Comparison of ENCODE assay signal across 11 cellular contexts in the genomic region with DNA sequence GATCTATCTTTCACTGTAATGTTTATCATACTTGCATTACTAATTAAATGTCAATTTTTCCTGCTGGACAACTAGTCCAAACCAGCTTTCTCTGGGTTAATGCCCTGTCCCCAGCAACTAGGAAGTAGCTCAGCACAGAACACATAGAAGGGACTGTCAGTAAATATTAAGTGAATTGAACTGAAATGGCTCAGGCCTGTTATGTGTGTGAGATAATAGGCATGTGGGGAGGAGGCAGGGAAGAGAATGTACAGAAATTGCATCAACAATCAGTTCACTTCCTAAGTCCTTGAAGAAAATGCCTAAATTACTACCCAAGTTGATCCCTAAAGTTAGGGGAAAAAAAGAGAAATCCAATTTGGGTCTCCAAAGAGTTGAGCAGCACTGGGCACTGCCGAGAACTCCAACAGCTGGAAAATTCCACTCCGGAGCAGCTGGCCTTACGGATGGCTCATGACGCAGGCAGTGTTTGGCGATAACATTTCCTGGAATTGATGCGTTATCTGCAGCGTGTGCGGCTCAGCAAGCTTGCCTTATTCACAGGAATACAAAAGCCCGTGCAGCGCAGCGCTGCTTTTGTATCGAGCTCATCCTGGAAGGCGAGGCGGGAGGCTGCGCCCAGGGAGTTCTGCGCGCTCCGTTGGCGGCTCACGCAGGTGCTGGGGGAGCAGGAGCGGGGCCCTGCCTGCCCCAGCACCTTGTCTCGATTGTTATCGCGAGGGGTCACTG.
A peak's percentile ranks its signal among the peaks of the same experiment; 100 is the strongest.
DNase-seq lines count a peak whose midpoint lies in the region; ATAC-seq, FAIRE-seq and TF ChIP-seq lines count a peak whose summit lies in the region.
"Had no signal": no experiment of that assay in that cellular context is flagged by ENCODE, and none has a peak within 500 bp of the region (broad histone marks: within the 10 kb centered on the region; RNA-seq: fewer than 3 reads in every experiment).

No MANE protein-coding gene starts in this region.

- H3K27ac Mint-ChIP-seq in activated T-cell treated with anti-CD3 and anti-CD28 coated beads, Interleukin-2, amount 50 U/mL, for 24 hours: no peak overlapping the region
- H3K27ac Mint-ChIP-seq: CD14-positive monocyte, type B pancreatic cell had no signal

- H3K9me3 ChIP-seq in HepG2 (ENCODE audit: low read length) (no peaks in the 10 kb centered on the region), spleen (no peaks in the 10 kb centered on the region), ascending aorta (no peaks in the 10 kb centered on the region)

- no peak overlapping the region for H3K9ac ChIP-seq in HepG2 (ENCODE audit: insufficient read depth, low read depth, low read length)

- H3K4me3 ChIP-seq in dorsolateral prefrontal cortex (peak overlapping the region in 49 of 59 donors; percentile 1 to 55 (median 33)), HepG2 (replicated peaks in 1 of 3; ENCODE audit: insufficient read depth in 1 of 3, low read depth in 2 of 3, low read length in 3 of 3) (peak overlapping the region in 1 of 3 experiments; percentile 27; a peak in 3 of 6 replicates), spleen (peak overlapping the region in 3 of 8 donors; percentile 13 to 43 (median 23)), ascending aorta (no peak overlapping the region)

- peaks cover 0 to 16% (median 0%) of the 10 kb centered on the region in 45 donors for H3K27me3 ChIP-seq in dorsolateral prefrontal cortex
- H3K27me3 ChIP-seq in HepG2 (ENCODE audit: control insufficient read depth in 1 of 2, insufficient read depth in 2 of 2, low read length in 2 of 2): no peaks in the 10 kb centered on the region
- peaks cover 0 to 11% (median 0%) of the 10 kb centered on the region in 7 donors for H3K27me3 ChIP-seq in spleen (replicated peaks in 1 of 7)
- H3K27me3 ChIP-seq in ascending aorta: no peaks in the 10 kb centered on the region

- H3K36me3 Mint-ChIP-seq in activated T-cell treated with anti-CD3 and anti-CD28 coated beads, Interleukin-2, amount 50 U/mL, for 24 hours (ENCODE audit: low read depth): no peaks in the 10 kb centered on the region
- H3K36me3 Mint-ChIP-seq: CD14-positive monocyte, type B pancreatic cell had no signal

- CTCF ChIA-PET in HepG2 (lab: Yijun Ruan, JAX; ENCODE audit: low intra/inter-chr PET ratio, low total read pairs): no interaction called here

- TF ChIP-seq POLR2A in HepG2 (IDR thresholded peaks at IDR 0.05; ENCODE audit: insufficient read depth in 1 of 2, low read depth in 2 of 2, low read length in 2 of 2): no peak
- no peak for TF ChIP-seq POLR2A in spleen (IDR thresholded peaks at IDR 0.05)

- intact Hi-C loops in dorsolateral prefrontal cortex (cut with DNase I): no loop called here
- intact Hi-C loops in HepG2 (cut with micrococcal nuclease; ENCODE audit: unreplicated experiment): no loop called here
- intact Hi-C loops in spleen (cut with DNase I; ENCODE audit: low total_unique reads): no loop called here
- intact Hi-C loops in ascending aorta (cut with DNase I): no loop called here

- WGBS in HepG2 (ENCODE audit: low lambda C conversion rate): 20% methylated on average over 5 of the region's 24 CpGs
- 15 to 33% (median 21%) methylated on average over 21 to 24 of the region's 24 CpGs for WGBS in spleen, 5 donors

- FAIRE-seq in HepG2 (lab: Jason Lieb, UNC): no peak

- TF ChIP-seq EP300 in HepG2 (IDR thresholded peaks at IDR 0.05; ENCODE audit: low read depth in 2 of 2, low read length in 2 of 2) (no peak), HepG2 (CRISPR knock-in tag; IDR thresholded peaks at IDR 0.05; ENCODE audit: borderline replicate concordance) (no peak)

- no peaks in the 10 kb centered on the region for H3K4me1 ChIP-seq in HepG2 (ENCODE audit: insufficient read depth, low read length)
- peaks cover 0 to 12% (median 0%) of the 10 kb centered on the region in 6 donors for H3K4me1 ChIP-seq in spleen
- no peaks in the 10 kb centered on the region for H3K4me1 ChIP-seq in ascending aorta

- no peaks in the 10 kb centered on the region for H3K9me3 Mint-ChIP-seq in activated T-cell treated with anti-CD3 and anti-CD28 coated beads, Interleukin-2, amount 50 U/mL, for 24 hours
- H3K9me3 Mint-ChIP-seq: type B pancreatic cell had no signal

- H3K4me3 Mint-ChIP-seq in activated T-cell treated with anti-CD3 and anti-CD28 coated beads, Interleukin-2, amount 50 U/mL, for 24 hours: no peak overlapping the region
- H3K4me3 Mint-ChIP-seq: CD14-positive monocyte, type B pancreatic cell had no signal

- H3K79me2 ChIP-seq in HepG2 (ENCODE audit: insufficient read depth, low read length): no peaks in the 10 kb centered on the region

- no peaks in the 10 kb centered on the region for H4K20me1 ChIP-seq in HepG2 (ENCODE audit: insufficient read depth, low read length)

- BruUV-seq in HepG2 (replicated peaks; lab: Mats Ljungman, UMichigan): no TSS peak

- peak overlapping the region; percentile 56; the same call in 1 of the 2 replicates for H3K4me2 ChIP-seq in HepG2 (ENCODE audit: low read depth, low read length)

- H3K36me3 ChIP-seq in HepG2 (replicated peaks in 1 of 2; ENCODE audit: control insufficient read depth in 1 of 2, insufficient read depth in 2 of 2, low read length in 2 of 2) (no peaks in the 10 kb centered on the region), spleen (no peaks in the 10 kb centered on the region), ascending aorta (no peaks in the 10 kb centered on the region)

- ATAC-seq in HepG2: peak; percentile 43; the same call in 2 of the 3 replicates
- ATAC-seq in GM19328 (IDR thresholded peaks at IDR 0.05; ENCODE audit: unreplicated experiment): no peak
- ATAC-seq in GM18502 (IDR thresholded peaks at IDR 0.05; ENCODE audit: poor library complexity, unreplicated experiment): no peak

- POLR2A ChIA-PET in HepG2 (lab: Yijun Ruan, JAX): no interaction called here

- DNase-seq in NCI-H146 treated with DMSO at 0.1 percent for 48 hours (lab: John Stamatoyannopoulos, UW; ENCODE audit: unreplicated experiment): peak; percentile 17
- DNase-seq in dorsolateral prefrontal cortex: peak in 7 of 10 donors; percentile 3 to 54 (median 28)
- no peak for DNase-seq in HepG2 (ENCODE audit: low spot score)
- DNase-seq in spleen: no peak
- DNase-seq in activated T-cell treated with anti-CD3 and anti-CD28 coated beads, Interleukin-2, amount 50 U/mL, for 24 hours: no peak
- no peak for DNase-seq in ascending aorta (ENCODE audit: low spot score in 2 of 2)
- DNase-seq: HCEC 1CT had no signal

- H2AFZ ChIP-seq in HepG2 (ENCODE audit: low read length): no peak overlapping the region

- no peak for TF ChIP-seq CTCF in dorsolateral prefrontal cortex (IDR thresholded peaks at IDR 0.05 in 54 of 56, conservative IDR thresholded peaks at IDR 0.05 in 2 of 56; ENCODE audit: low read depth in 1 of 56, partially characterized antibody in 56 of 56)
- no peak for TF ChIP-seq CTCF in HepG2 (CRISPR knock-in tag; IDR thresholded peaks at IDR 0.05)
- no peak for TF ChIP-seq CTCF in spleen (IDR thresholded peaks at IDR 0.05 in 8 of 11, conservative IDR thresholded peaks at IDR 0.05 in 3 of 11)
- TF ChIP-seq CTCF in ascending aorta (IDR thresholded peaks at IDR 0.05): no peak

- in situ Hi-C loops in HepG2 (cut with HindIII; ENCODE audit: extremely low pct_ligation_motif_present, low pct_unique_long_range_greater_than_20kb): no loop called here

- no peak for TF ChIP-seq RAD21 in HepG2 (CRISPR knock-in tag; IDR thresholded peaks at IDR 0.05)

- H3K27me3 Mint-ChIP-seq in activated T-cell treated with anti-CD3 and anti-CD28 coated beads, Interleukin-2, amount 50 U/mL, for 24 hours: peaks cover 18% of the 10 kb centered on the region

- no peaks in the 10 kb centered on the region for H3K4me1 Mint-ChIP-seq in activated T-cell treated with anti-CD3 and anti-CD28 coated beads, Interleukin-2, amount 50 U/mL, for 24 hours (ENCODE audit: low read depth)
- H3K4me1 Mint-ChIP-seq: CD14-positive monocyte had no signal

- H3K27ac ChIP-seq in dorsolateral prefrontal cortex (no peak overlapping the region), HepG2 (ENCODE audit: extremely low read length, insufficient read depth, low read length) (no peak overlapping the region), spleen (peak overlapping the region in 5 of 8 donors; percentile 38 to 72 (median 50)), ascending aorta (no peak overlapping the region)

TF ChIP-seq in HepG2, 621 proteins besides CTCF, POLR2A, EP300 and RAD21 (continues in another document):
- TF ChIP-seq GABPB1 (CRISPR knock-in tag; IDR thresholded peaks at IDR 0.05): 0 out of 2 replicates have a peak, but pooled peaks have one; percentile 18
- TF ChIP-seq, protein P1, sequence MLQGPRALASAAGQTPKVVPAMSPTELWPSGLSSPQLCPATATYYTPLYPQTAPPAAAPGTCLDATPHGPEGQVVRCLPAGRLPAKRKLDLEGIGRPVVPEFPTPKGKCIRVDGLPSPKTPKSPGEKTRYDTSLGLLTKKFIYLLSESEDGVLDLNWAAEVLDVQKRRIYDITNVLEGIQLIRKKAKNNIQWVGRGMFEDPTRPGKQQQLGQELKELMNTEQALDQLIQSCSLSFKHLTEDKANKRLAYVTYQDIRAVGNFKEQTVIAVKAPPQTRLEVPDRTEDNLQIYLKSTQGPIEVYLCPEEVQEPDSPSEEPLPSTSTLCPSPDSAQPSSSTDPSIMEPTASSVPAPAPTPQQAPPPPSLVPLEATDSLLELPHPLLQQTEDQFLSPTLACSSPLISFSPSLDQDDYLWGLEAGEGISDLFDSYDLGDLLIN (CRISPR knock-in tag; IDR thresholded peaks at IDR 0.05; ENCODE audit: borderline replicate concordance): no peak

Comparison
In these comparisons a context has a peak if more than half of its experiments do, and no peak if none do; other contexts are left out.
1. DNase-seq: peak in NCI-H146 treated with DMSO at 0.1 percent for 48 hours (single experiment) and dorsolateral prefrontal cortex (7 of 10); none in HepG2 (single experiment), spleen (single experiment), activated T-cell treated with anti-CD3 and anti-CD28 coated beads, Interleukin-2, amount 50 U/mL, for 24 hours (single experiment) and ascending aorta (0 of 2).
2. H3K27ac ChIP-seq: peak in spleen (5 of 8); none in dorsolateral prefrontal cortex (0 of 59), HepG2 (single experiment) and ascending aorta (0 of 2).
3. H3K4me3 ChIP-seq: peak in dorsolateral prefrontal cortex (49 of 59); none in ascending aorta (0 of 2).